Comparison of ENCODE assay signal across 1 cellular context in the genomic region with DNA sequence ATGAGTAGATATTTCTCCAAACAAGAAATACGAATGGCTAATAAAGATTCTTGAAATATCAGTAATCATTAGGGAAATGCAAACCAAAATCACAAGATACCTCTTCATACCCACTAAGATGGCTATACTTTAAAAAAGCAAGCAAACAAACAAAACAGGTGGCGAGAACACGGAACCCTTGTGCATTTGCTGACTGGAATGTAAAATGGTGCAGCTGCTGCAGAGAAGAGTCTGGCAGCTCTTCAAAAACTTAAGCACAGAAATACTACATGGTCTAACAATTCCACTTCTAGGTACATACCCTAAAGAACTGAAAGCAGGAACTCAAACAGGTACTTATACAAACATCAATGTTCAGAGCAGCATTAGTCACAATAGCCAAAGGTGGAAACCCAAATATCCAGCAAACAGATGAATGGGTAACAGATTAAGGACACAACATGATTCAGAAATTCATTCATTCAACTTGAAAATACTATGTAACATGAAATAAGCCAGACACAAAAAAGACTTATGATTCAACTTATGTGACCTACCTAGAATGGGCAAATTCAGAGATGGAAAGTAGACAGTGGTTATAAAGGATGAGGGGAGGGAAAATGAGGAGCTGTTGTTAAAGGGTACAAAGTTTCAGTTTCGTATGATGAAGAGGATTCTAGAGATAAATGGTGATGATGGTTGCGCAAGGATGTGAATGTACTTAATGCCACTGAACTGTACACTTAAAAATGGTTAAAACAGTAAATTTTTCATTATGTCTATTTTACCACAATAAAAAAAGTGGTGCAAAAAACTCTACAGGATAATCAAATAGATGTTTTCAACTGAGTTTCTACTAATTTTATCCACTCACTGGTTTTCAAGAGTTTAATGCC.
TF ChIP-seq lines count a peak whose summit lies in the region.

No MANE protein-coding gene starts in this region.

TF ChIP-seq in A549, 52 proteins besides CTCF, POLR2A, EP300 and RAD21 (continued from another document):
- TF ChIP-seq, protein P1, sequence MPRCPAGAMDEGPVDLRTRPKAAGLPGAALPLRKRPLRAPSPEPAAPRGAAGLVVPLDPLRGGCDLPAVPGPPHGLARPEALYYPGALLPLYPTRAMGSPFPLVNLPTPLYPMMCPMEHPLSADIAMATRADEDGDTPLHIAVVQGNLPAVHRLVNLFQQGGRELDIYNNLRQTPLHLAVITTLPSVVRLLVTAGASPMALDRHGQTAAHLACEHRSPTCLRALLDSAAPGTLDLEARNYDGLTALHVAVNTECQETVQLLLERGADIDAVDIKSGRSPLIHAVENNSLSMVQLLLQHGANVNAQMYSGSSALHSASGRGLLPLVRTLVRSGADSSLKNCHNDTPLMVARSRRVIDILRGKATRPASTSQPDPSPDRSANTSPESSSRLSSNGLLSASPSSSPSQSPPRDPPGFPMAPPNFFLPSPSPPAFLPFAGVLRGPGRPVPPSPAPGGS (IDR thresholded peaks at IDR 0.05): no peak
- no peak for TF ChIP-seq NR3C1 (IDR thresholded peaks at IDR 0.05)
- TF ChIP-seq CEBPB (IDR thresholded peaks at IDR 0.05): no peak
- TF ChIP-seq FOXS1 (CRISPR knock-in tag; IDR thresholded peaks at IDR 0.05): no peak
TF ChIP-seq in A549: peak in this region for 0.
